In genomic region chr16:85986931-85987749, GRCh38 we compare ENCODE assay signal across 9 cellular contexts.
A peak's percentile ranks its signal among the peaks of the same experiment; 100 is the strongest.
DNase-seq lines count a peak whose midpoint lies in the region; ATAC-seq and TF ChIP-seq lines count a peak whose summit lies in the region.
"Had no signal": no experiment of that assay in that cellular context is flagged by ENCODE, and none has a peak within 500 bp of the region (broad histone marks: within the 10 kb centered on the region; RNA-seq: fewer than 3 reads in every experiment).

No MANE protein-coding gene starts in this region.

- H3K9ac ChIP-seq in duodenal mucosa (ENCODE audit: low read depth in 1 of 2, low read length in 2 of 2) = peak overlapping the region; percentile 40 to 48

- H3K4me2 ChIP-seq in osteoblast (ENCODE audit: insufficient read depth, low read length) = peak overlapping the region; percentile 53

- H3K36me3 ChIP-seq in duodenal mucosa (ENCODE audit: control insufficient read depth in 1 of 2, insufficient read depth in 2 of 2, low read length in 2 of 2) (no peaks in the 10 kb centered on the region), osteoblast (ENCODE audit: insufficient read depth, low read length) (no peaks in the 10 kb centered on the region)

- no peaks in the 10 kb centered on the region for H3K79me2 ChIP-seq in osteoblast (ENCODE audit: insufficient read depth, low read length)

- H2AFZ ChIP-seq in osteoblast (ENCODE audit: low read length) = peak overlapping the region; percentile 47

- H3K9me3 ChIP-seq in duodenal mucosa (ENCODE audit: control insufficient read depth in 1 of 2, low read length in 2 of 2) = no peaks in the 10 kb centered on the region
- no peaks in the 10 kb centered on the region for H3K9me3 ChIP-seq in osteoblast (ENCODE audit: low read depth, low read length)

- no peak overlapping the region for H3K27ac Mint-ChIP-seq in T-cell

- H3K4me3 ChIP-seq in duodenal mucosa (ENCODE audit: low read depth in 1 of 2, low read length in 2 of 2) (peak overlapping the region; percentile 47 to 57), osteoblast (ENCODE audit: insufficient read depth, low read length) (peak overlapping the region; percentile 53)
- H3K4me3 ChIP-seq: skin epidermis had no signal

- ATAC-seq in T-cell (replicated peaks in 1 of 4) = peak in 2 of 4 experiments; percentile 32 to 47
- ATAC-seq in GM19452 (IDR thresholded peaks at IDR 0.05; ENCODE audit: unreplicated experiment) = no peak
- ATAC-seq in GM21526 (IDR thresholded peaks at IDR 0.05; ENCODE audit: low FRiP score, unreplicated experiment) = no peak
- ATAC-seq in GM18519 (IDR thresholded peaks at IDR 0.05; ENCODE audit: low FRiP score, unreplicated experiment) = no peak

- H3K4me3 Mint-ChIP-seq in T-cell = no peak overlapping the region

- POLR2A ChIA-PET in T-cell (lab: Charles Lee) = interaction anchor here in 1 of 2 donors (0.7 kb wide), 1 partner anchor 166 kb away, joined by 4 read pairs; no protein-coding TSS in a partner anchor

- CTCF ChIA-PET in T-cell (lab: Charles Lee) = interaction anchor here (0.5 to 8.3 kb wide), 9 partner anchors 14 to 1234 kb away, joined by 3 to 98 read pairs (median 5); no protein-coding TSS in a partner anchor

- no peak for TF ChIP-seq CTCF in osteoblast (IDR thresholded peaks at IDR 0.05; ENCODE audit: extremely low read depth, low read depth, low read length)

- H3K27me3 ChIP-seq in duodenal mucosa (ENCODE audit: control insufficient read depth in 1 of 2, insufficient read depth in 2 of 2, low read length in 2 of 2) (no peaks in the 10 kb centered on the region), osteoblast (ENCODE audit: insufficient read depth, low read length) (peaks cover 28% of the 10 kb centered on the region)

- peak; percentile 32 for DNase-seq in NK-92 treated with Interleukin-12 subunit alpha and Interleukin-12 subunit beta, amount 100 ng/mL, for 24 hours (lab: John Stamatoyannopoulos, UW)
- DNase-seq in NK-92 (lab: John Stamatoyannopoulos, UW; ENCODE audit: unreplicated experiment) (no peak), T-cell (peak in 22 of 34 experiments; percentile 7 to 53 (median 22)), osteoblast (ENCODE audit: insufficient read length, low spot score, missing footprints) (peak; percentile 50)

- H3K4me1 ChIP-seq in duodenal mucosa (ENCODE audit: control insufficient read depth in 1 of 2, insufficient read depth in 2 of 2, low read length in 2 of 2) (peaks cover 35 to 37% of the 10 kb centered on the region in 2 donors), osteoblast (ENCODE audit: insufficient read depth, low read length) (no peaks in the 10 kb centered on the region)

- peak overlapping the region; percentile 41 for H3K27ac ChIP-seq in duodenal mucosa (ENCODE audit: low read depth, low read length)
- no peak overlapping the region for H3K27ac ChIP-seq in osteoblast (ENCODE audit: low read depth, low read length)

- peaks cover 14 to 50% (median 18%) of the 10 kb centered on the region in 3 donors for H3K4me1 Mint-ChIP-seq in T-cell

- H3K27me3 Mint-ChIP-seq in T-cell = peaks cover 11 to 18% of the 10 kb centered on the region in 2 donors

- H4K20me1 ChIP-seq in osteoblast (ENCODE audit: insufficient read depth, low read length) = no peaks in the 10 kb centered on the region

- no peaks in the 10 kb centered on the region for H3K9me3 Mint-ChIP-seq in T-cell

- H3K36me3 Mint-ChIP-seq in T-cell = no peaks in the 10 kb centered on the region
